9 cellular contexts compared by ENCODE assay signal in the genomic region with DNA sequence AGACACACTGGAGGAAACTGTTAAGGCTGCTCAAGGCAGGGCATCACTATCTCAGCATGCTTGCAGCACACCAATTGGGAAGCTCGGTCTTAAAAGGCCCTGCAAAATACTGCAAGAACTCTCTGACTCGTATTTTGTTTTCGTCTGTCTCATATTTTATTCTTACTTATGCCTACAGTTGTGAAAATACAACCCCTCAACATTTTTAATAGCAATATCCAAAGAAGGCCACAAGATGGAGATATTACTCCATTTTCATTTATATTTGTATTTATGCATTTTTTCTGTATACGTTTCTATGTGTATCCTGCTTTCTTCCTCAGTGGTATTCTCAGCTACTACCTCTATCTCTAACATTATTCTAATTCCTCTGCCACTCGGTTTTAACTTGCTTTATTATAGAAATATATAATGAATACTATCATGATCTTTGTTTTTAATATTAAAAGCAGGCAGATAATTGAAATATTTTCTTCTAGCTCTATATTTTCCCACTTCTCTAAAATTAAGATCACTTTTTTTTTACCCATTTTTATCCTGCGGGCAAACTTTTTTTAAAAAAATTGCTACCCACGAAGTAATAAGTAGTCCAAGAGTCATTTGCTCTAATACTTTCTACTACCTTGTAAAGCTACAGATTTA. TPM values are rescaled to one million over a fixed set of nuclear protein-coding genes. Genes with fewer than 3 reads are reported as not detected.
DNase-seq lines count a peak whose midpoint lies in the region; ATAC-seq and TF ChIP-seq lines count a peak whose summit lies in the region.
"Had no signal": no experiment of that assay in that cellular context is flagged by ENCODE, and none has a peak within 500 bp of the region (broad histone marks: within the 10 kb centered on the region; RNA-seq: fewer than 3 reads in every experiment).

No MANE protein-coding gene starts in this region.

- DNase-seq in BE2C: no peak
- DNase-seq in WTC11 (ENCODE audit: low spot score): no peak
- no peak for DNase-seq in NCI-H2196 treated with DMSO at 0.1 percent for 48 hours (lab: John Stamatoyannopoulos, UW; ENCODE audit: unreplicated experiment)
- DNase-seq in NK-92 (lab: John Stamatoyannopoulos, UW; ENCODE audit: unreplicated experiment): no peak
- no peak for DNase-seq in stimulated activated CD4-positive, alpha-beta T cell treated with anti-CD3 and anti-CD28 coated beads, Interleukin-15, amount 100 ng/mL, for 24 hours
- DNase-seq in activated naive CD4-positive, alpha-beta T cell treated with anti-CD3 and anti-CD28 coated beads for 36 hours: no peak
- DNase-seq: activated naive CD8-positive, alpha-beta T cell treated with anti-CD3 and anti-CD28 coated beads, Interleukin-2, amount 10 ng/mL, durations not matched to agents 7 days and 5 days had no signal

- CTCF ChIA-PET in HEK293 (lab: Yijun Ruan, JAX) (interaction anchor here (0.6 to 2.2 kb wide), 26 partner anchors 9 to 1163 kb away, joined by 3 to 20 read pairs (median 4); partner anchors contain the start of gene DNAJC1), WTC11 (lab: Charles Lee) (interaction anchor here (0.6 to 1.4 kb wide), 9 partner anchors 10 to 1006 kb away, joined by 3 to 5 read pairs (median 4); partner anchors contain the start of genes COMMD3, DNAJC1 and SPAG6)
- CTCF ChIA-PET in activated naive CD4-positive, alpha-beta T cell treated with anti-CD3 and anti-CD28 coated beads for 36 hours (lab: Charles Lee): interaction anchor here (0.5 to 2.6 kb wide), 21 partner anchors 9 to 996 kb away, joined by 3 to 13 read pairs (median 3); partner anchors contain the start of gene DNAJC1

- H3K9ac ChIP-seq in liver (ENCODE audit: low read depth in 1 of 2, low read length in 2 of 2): no peak overlapping the region

- 0 out of 2 replicates have a peak, but pooled peaks cover 6% of the 10 kb centered on the region for H3K4me1 Mint-ChIP-seq in WTC11
- peaks cover 12% of the 10 kb centered on the region for H3K4me1 Mint-ChIP-seq in activated naive CD4-positive, alpha-beta T cell treated with anti-CD3 and anti-CD28 coated beads for 36 hours (ENCODE audit: low read depth)

- POLR2A ChIA-PET in HEK293 (lab: Yijun Ruan, JAX): interaction anchor here (0.5 to 1.6 kb wide), 4 partner anchors 9 to 992 kb away, joined by 3 to 8 read pairs (median 5); partner anchors contain the start of gene DNAJC1
- POLR2A ChIA-PET in WTC11 (lab: Charles Lee): interaction anchor here (0.6 to 0.8 kb wide), 2 partner anchors 92 to 110 kb away, joined by 3 to 5 read pairs; no protein-coding TSS in a partner anchor

- H3K27me3 Mint-ChIP-seq in WTC11 (ENCODE audit: low read depth): no peaks in the 10 kb centered on the region
- H3K27me3 Mint-ChIP-seq in activated naive CD4-positive, alpha-beta T cell treated with anti-CD3 and anti-CD28 coated beads for 36 hours (ENCODE audit: low read depth): no peaks in the 10 kb centered on the region
- H3K27me3 Mint-ChIP-seq: activated naive CD8-positive, alpha-beta T cell treated with anti-CD3 and anti-CD28 coated beads, Interleukin-2, amount 10 ng/mL, durations not matched to agents 7 days and 5 days had no signal

- peak; percentile 27 for TF ChIP-seq CTCF in BE2C (IDR thresholded peaks at IDR 0.05; ENCODE audit: low read depth, low read length)
- TF ChIP-seq CTCF in HEK293 (tag by site-specific recombination; IDR thresholded peaks at IDR 0.05): 0 out of 2 replicates have a peak, but pooled peaks have one; percentile 26
- peak; percentile 33; the same call in 1 of the 2 replicates for TF ChIP-seq CTCF in WTC11 (IDR thresholded peaks at IDR 0.05)
- TF ChIP-seq CTCF in liver (IDR thresholded peaks at IDR 0.05; ENCODE audit: low read depth, low read length, missing input control): peak; percentile 53

- no peak for ATAC-seq in WTC11

- 55% methylated on average over 7 of the region's 7 CpGs for WGBS in liver

- H3K4me3 ChIP-seq in BE2C (ENCODE audit: low read depth, low read length): no peak overlapping the region
- H3K4me3 ChIP-seq in HEK293 (ENCODE audit: low read depth, low read length): no peak overlapping the region
- no peak overlapping the region for H3K4me3 ChIP-seq in liver (ENCODE audit: low read depth in 1 of 3, low read length in 3 of 3)

- no peaks in the 10 kb centered on the region for H3K4me1 ChIP-seq in BE2C
- peaks cover 6% of the 10 kb centered on the region for H3K4me1 ChIP-seq in HEK293 (ENCODE audit: control insufficient read depth, insufficient read depth, low read length)
- peaks cover 0 to 7% (median 2%) of the 10 kb centered on the region in 4 donors for H3K4me1 ChIP-seq in liver (ENCODE audit: control insufficient read depth in 4 of 4, insufficient read depth in 4 of 4, low read length in 3 of 4)

- no peak overlapping the region for H3K4me3 Mint-ChIP-seq in WTC11
- H3K4me3 Mint-ChIP-seq in activated naive CD4-positive, alpha-beta T cell treated with anti-CD3 and anti-CD28 coated beads for 36 hours: no peak overlapping the region
- H3K4me3 Mint-ChIP-seq: activated naive CD8-positive, alpha-beta T cell treated with anti-CD3 and anti-CD28 coated beads, Interleukin-2, amount 10 ng/mL, durations not matched to agents 7 days and 5 days had no signal

- peaks cover 3% of the 10 kb centered on the region; the same call in 1 of the 2 replicates for H3K9me3 Mint-ChIP-seq in WTC11
- H3K9me3 Mint-ChIP-seq in activated naive CD4-positive, alpha-beta T cell treated with anti-CD3 and anti-CD28 coated beads for 36 hours: no peaks in the 10 kb centered on the region
- H3K9me3 Mint-ChIP-seq: activated naive CD8-positive, alpha-beta T cell treated with anti-CD3 and anti-CD28 coated beads, Interleukin-2, amount 10 ng/mL, durations not matched to agents 7 days and 5 days had no signal

- peak; percentile 78 to 80 for TF ChIP-seq RAD21 in liver (IDR thresholded peaks at IDR 0.05)

- H3K36me3 Mint-ChIP-seq in WTC11: no peaks in the 10 kb centered on the region
- H3K36me3 Mint-ChIP-seq in activated naive CD4-positive, alpha-beta T cell treated with anti-CD3 and anti-CD28 coated beads for 36 hours (ENCODE audit: low read depth): no peaks in the 10 kb centered on the region
- H3K36me3 Mint-ChIP-seq: activated naive CD8-positive, alpha-beta T cell treated with anti-CD3 and anti-CD28 coated beads, Interleukin-2, amount 10 ng/mL, durations not matched to agents 7 days and 5 days had no signal

- H3K9me3 ChIP-seq in BE2C: no peaks in the 10 kb centered on the region
- H3K9me3 ChIP-seq in HEK293 (ENCODE audit: control insufficient read depth, insufficient read depth, low read depth, low read length): no peaks in the 10 kb centered on the region
- H3K9me3 ChIP-seq in liver (ENCODE audit: control insufficient read depth in 4 of 4, low read length in 3 of 4): no peaks in the 10 kb centered on the region

- no peak overlapping the region for H3K27ac Mint-ChIP-seq in WTC11
- H3K27ac Mint-ChIP-seq in activated naive CD4-positive, alpha-beta T cell treated with anti-CD3 and anti-CD28 coated beads for 36 hours: no peak overlapping the region
- H3K27ac Mint-ChIP-seq: activated naive CD8-positive, alpha-beta T cell treated with anti-CD3 and anti-CD28 coated beads, Interleukin-2, amount 10 ng/mL, durations not matched to agents 7 days and 5 days had no signal

- H3K27me3 ChIP-seq in BE2C: no peaks in the 10 kb centered on the region
- H3K27me3 ChIP-seq in liver (ENCODE audit: control insufficient read depth in 4 of 4, insufficient read depth in 4 of 4, low read length in 3 of 4): no peaks in the 10 kb centered on the region

- H3K36me3 ChIP-seq in BE2C (no peaks in the 10 kb centered on the region), HEK293 (ENCODE audit: control insufficient read depth in 2 of 2, insufficient read depth in 1 of 2, low read length in 2 of 2) (no peaks in the 10 kb centered on the region; a peak in 1 of 3 replicates), liver (ENCODE audit: control insufficient read depth in 4 of 4, insufficient read depth in 3 of 4, low read depth in 1 of 4, low read length in 3 of 4) (no peaks in the 10 kb centered on the region)

- intact Hi-C loops in activated naive CD4-positive, alpha-beta T cell treated with anti-CD3 and anti-CD28 coated beads for 36 hours (cut with micrococcal nuclease): loop anchor here (1.0 kb wide), 2 partner anchors 428 to 996 kb away; no protein-coding TSS in a partner anchor

- H3K27ac ChIP-seq in HEK293 (ENCODE audit: extremely low read depth, low read depth, low read length) (no peak overlapping the region), liver (ENCODE audit: low read depth in 1 of 2, low read length in 2 of 2) (no peak overlapping the region)

TF ChIP-seq in liver, 16 proteins besides CTCF, POLR2A, EP300 and RAD21 (continues in another document):
- no peak for TF ChIP-seq EGR1 (IDR thresholded peaks at IDR 0.05; ENCODE audit: low read depth in 2 of 2)
- TF ChIP-seq HNF4G (IDR thresholded peaks at IDR 0.05): no peak
- TF ChIP-seq YY1 (IDR thresholded peaks at IDR 0.05): no peak
- no peak for TF ChIP-seq FOXA1 (IDR thresholded peaks at IDR 0.05)
- no peak for TF ChIP-seq GABPA (IDR thresholded peaks at IDR 0.05 in 1 of 2, conservative IDR thresholded peaks at IDR 0.05 in 1 of 2)
- no peak for TF ChIP-seq JUND (IDR thresholded peaks at IDR 0.05)
- TF ChIP-seq, protein P1, sequence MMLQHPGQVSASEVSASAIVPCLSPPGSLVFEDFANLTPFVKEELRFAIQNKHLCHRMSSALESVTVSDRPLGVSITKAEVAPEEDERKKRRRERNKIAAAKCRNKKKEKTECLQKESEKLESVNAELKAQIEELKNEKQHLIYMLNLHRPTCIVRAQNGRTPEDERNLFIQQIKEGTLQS (IDR thresholded peaks at IDR 0.05): no peak
- TF ChIP-seq SP1 (IDR thresholded peaks at IDR 0.05): no peak
- no peak for TF ChIP-seq RXRA (IDR thresholded peaks at IDR 0.05)
- TF ChIP-seq ZBTB33 (IDR thresholded peaks at IDR 0.05): no peak
- TF ChIP-seq NR2F2 (IDR thresholded peaks at IDR 0.05): no peak

RNA-seq across cellular contexts. Expression of gene DNAJC1, which starts 10.0 kb away (rescaled TPM):
- 21.5 TPM for polyA plus RNA-seq in BE2C (2012; ENCODE audit: insufficient read depth, insufficient read length, low read depth)
- 12.1 to 13.2 TPM (median 13.0 TPM) in 3 replicates for total RNA-seq in WTC11 (2021)
- total RNA-seq in liver: 10 to 100 TPM; 27.7 to 37.3 TPM
- 10 to 100 TPM; 21.2 to 48.1 TPM for polyA plus RNA-seq in liver
- 10 to 100 TPM; 18.0 to 18.8 TPM for total RNA-seq in activated naive CD4-positive, alpha-beta T cell treated with anti-CD3 and anti-CD28 coated beads for 36 hours
